Comparison of ENCODE assay signal across 18 cellular contexts in the genomic region with DNA sequence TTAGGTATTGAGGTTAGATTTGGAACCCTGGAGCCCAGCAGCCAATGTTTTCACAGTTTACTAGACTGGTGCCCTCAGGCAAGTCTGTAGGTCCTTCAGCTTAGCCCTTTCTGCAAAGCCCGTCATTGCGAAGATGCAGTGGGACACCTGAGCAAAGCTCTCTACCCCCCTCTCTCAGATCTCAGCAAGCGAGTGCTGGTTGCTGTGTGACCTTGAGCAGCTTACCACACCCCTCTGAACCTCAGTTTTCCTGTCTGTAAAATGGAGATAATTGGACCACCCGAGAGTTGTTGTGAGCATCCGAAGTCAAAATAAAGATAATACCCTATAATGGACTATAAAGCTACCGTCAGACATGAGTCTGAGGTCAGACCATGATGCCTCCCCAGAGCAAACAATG. TPM values are rescaled to one million over a fixed set of nuclear protein-coding genes. Genes with fewer than 3 reads are reported as not detected.
A peak's percentile ranks its signal among the peaks of the same experiment; 100 is the strongest.
DNase-seq lines count a peak whose midpoint lies in the region; ATAC-seq and TF ChIP-seq lines count a peak whose summit lies in the region.
"Had no signal": no experiment of that assay in that cellular context is flagged by ENCODE, and none has a peak within 500 bp of the region (broad histone marks: within the 10 kb centered on the region; RNA-seq: fewer than 3 reads in every experiment).

No MANE protein-coding gene starts in this region.

- no peak overlapping the region for H3K27ac Mint-ChIP-seq in activated naive CD4-positive, alpha-beta T cell treated with anti-CD3 and anti-CD28 coated beads, Interleukin-2, amount 10 ng/mL, durations not matched to agents 7 days and 5 days
- peak overlapping the region; percentile 58 for H3K27ac Mint-ChIP-seq in type B pancreatic cell
- no peak overlapping the region for H3K27ac Mint-ChIP-seq in activated CD8-positive, alpha-beta memory T cell treated with anti-CD3 and anti-CD28 coated beads, Interleukin-2, amount 10 ng/mL, durations not matched to agents 7 days and 5 days
- H3K27ac Mint-ChIP-seq: B cell; CD4-positive, alpha-beta T cell had no signal

- CTCF ChIA-PET in activated naive CD4-positive, alpha-beta T cell treated with anti-CD3 and anti-CD28 coated beads, Interleukin-2, amount 10 ng/mL, durations not matched to agents 7 days and 5 days (lab: Charles Lee): interaction anchor here (0.6 to 1.4 kb wide), 2 partner anchors 28 to 40 kb away, joined by 3 to 4 read pairs; no protein-coding TSS in a partner anchor
- CTCF ChIA-PET in activated CD8-positive, alpha-beta memory T cell treated with anti-CD3 and anti-CD28 coated beads, Interleukin-2, amount 10 ng/mL, durations not matched to agents 7 days and 5 days (lab: Charles Lee): interaction anchor here (1.1 to 1.2 kb wide), 2 partner anchors 28 to 296 kb away, joined by 3 to 4 read pairs; no protein-coding TSS in a partner anchor

- TF ChIP-seq POLR2A in right lobe of liver (IDR thresholded peaks at IDR 0.05): no peak

- intact Hi-C loops in right lobe of liver (cut with DNase I): no loop called here

- no peaks in the 10 kb centered on the region for H3K9me3 ChIP-seq in duodenal mucosa (ENCODE audit: control insufficient read depth in 1 of 2, low read length in 2 of 2)
- no peaks in the 10 kb centered on the region for H3K9me3 ChIP-seq in right lobe of liver
- H3K9me3 ChIP-seq in HAP-1: no peaks in the 10 kb centered on the region

- H3K4me3 ChIP-seq in duodenal mucosa (ENCODE audit: low read depth in 1 of 2, low read length in 2 of 2) (peak overlapping the region; percentile 70 to 75), right lobe of liver (peak overlapping the region; percentile 54 to 73 (median 58)), HAP-1 (no peak overlapping the region)
- H3K4me3 ChIP-seq: GM23248 had no signal

- H3K36me3 ChIP-seq in duodenal mucosa (ENCODE audit: control insufficient read depth in 1 of 2, insufficient read depth in 2 of 2, low read length in 2 of 2) (peaks cover 0 to 24% of the 10 kb centered on the region in 2 donors), right lobe of liver (peaks cover 0 to 29% (median 0%) of the 10 kb centered on the region in 4 donors), HAP-1 (replicated peaks) (no peaks in the 10 kb centered on the region)

- no peak overlapping the region for H3K4me3 Mint-ChIP-seq in activated naive CD4-positive, alpha-beta T cell treated with anti-CD3 and anti-CD28 coated beads, Interleukin-2, amount 10 ng/mL, durations not matched to agents 7 days and 5 days
- no peak overlapping the region for H3K4me3 Mint-ChIP-seq in type B pancreatic cell
- H3K4me3 Mint-ChIP-seq in activated CD8-positive, alpha-beta memory T cell treated with anti-CD3 and anti-CD28 coated beads, Interleukin-2, amount 10 ng/mL, durations not matched to agents 7 days and 5 days: no peak overlapping the region
- H3K4me3 Mint-ChIP-seq: B cell; CD4-positive, alpha-beta T cell had no signal

- TF ChIP-seq CTCF in right lobe of liver (IDR thresholded peaks at IDR 0.05): no peak
- TF ChIP-seq CTCF in type B pancreatic cell (conservative IDR thresholded peaks at IDR 0.05): no peak

- peak overlapping the region; percentile 45 to 61 for H3K9ac ChIP-seq in duodenal mucosa (ENCODE audit: low read depth in 1 of 2, low read length in 2 of 2)
- H3K9ac ChIP-seq: GM23248 had no signal

- no peaks in the 10 kb centered on the region for H3K4me1 Mint-ChIP-seq in activated naive CD4-positive, alpha-beta T cell treated with anti-CD3 and anti-CD28 coated beads, Interleukin-2, amount 10 ng/mL, durations not matched to agents 7 days and 5 days
- H3K4me1 Mint-ChIP-seq in type B pancreatic cell (ENCODE audit: unreplicated experiment): peaks cover 4% of the 10 kb centered on the region
- no peaks in the 10 kb centered on the region for H3K4me1 Mint-ChIP-seq in activated CD8-positive, alpha-beta memory T cell treated with anti-CD3 and anti-CD28 coated beads, Interleukin-2, amount 10 ng/mL, durations not matched to agents 7 days and 5 days
- H3K4me1 Mint-ChIP-seq: B cell had no signal

- peaks cover 3% of the 10 kb centered on the region for H3K27me3 Mint-ChIP-seq in activated naive CD4-positive, alpha-beta T cell treated with anti-CD3 and anti-CD28 coated beads, Interleukin-2, amount 10 ng/mL, durations not matched to agents 7 days and 5 days
- no peaks in the 10 kb centered on the region for H3K27me3 Mint-ChIP-seq in type B pancreatic cell
- no peaks in the 10 kb centered on the region for H3K27me3 Mint-ChIP-seq in activated CD8-positive, alpha-beta memory T cell treated with anti-CD3 and anti-CD28 coated beads, Interleukin-2, amount 10 ng/mL, durations not matched to agents 7 days and 5 days
- H3K27me3 Mint-ChIP-seq: B cell; CD4-positive, alpha-beta T cell had no signal

- in situ Hi-C loops in HAP-1 (cut with MboI; ENCODE audit: low sequenced_read_pairs): no loop called here

- no peak for ATAC-seq in right lobe of liver
- no peak for ATAC-seq in activated CD8-positive, alpha-beta memory T cell treated with anti-CD3 and anti-CD28 coated beads, Interleukin-2, amount 10 ng/mL, durations not matched to agents 7 days and 5 days

- peak; percentile 4 for DNase-seq in activated naive CD4-positive, alpha-beta T cell treated with anti-CD3 and anti-CD28 coated beads, Interleukin-2, amount 10 ng/mL, durations not matched to agents 7 days and 5 days
- no peak for DNase-seq in activated naive CD4-positive, alpha-beta T cell treated with Interleukin-2 at 50 U/mL for 16 hours
- no peak for DNase-seq in right lobe of liver
- no peak for DNase-seq in type B pancreatic cell (ENCODE audit: extremely low spot score, unreplicated experiment)
- DNase-seq in HAP-1 (ENCODE audit: low spot score in 2 of 2): no peak
- no peak for DNase-seq in activated CD8-positive, alpha-beta memory T cell treated with anti-CD3 and anti-CD28 coated beads, Interleukin-2, amount 10 ng/mL, durations not matched to agents 7 days and 5 days
- no peak for DNase-seq in epidermal melanocyte (ENCODE audit: insufficient read length, low spot score)
- DNase-seq: 8988T; C1 segment of cervical spinal cord; CD4-positive, alpha-beta T cell; DMS153; DMS79 treated with DMSO at 0.1 percent for 48 hours; EL; GM23248; H7 had no signal

- no peaks in the 10 kb centered on the region for H3K36me3 Mint-ChIP-seq in activated naive CD4-positive, alpha-beta T cell treated with anti-CD3 and anti-CD28 coated beads, Interleukin-2, amount 10 ng/mL, durations not matched to agents 7 days and 5 days
- H3K36me3 Mint-ChIP-seq in type B pancreatic cell: no peaks in the 10 kb centered on the region
- no peaks in the 10 kb centered on the region for H3K36me3 Mint-ChIP-seq in activated CD8-positive, alpha-beta memory T cell treated with anti-CD3 and anti-CD28 coated beads, Interleukin-2, amount 10 ng/mL, durations not matched to agents 7 days and 5 days

- 61% methylated on average over 6 of the region's 6 CpGs for WGBS in right lobe of liver (ENCODE audit: insufficient coverage, low coverage, low lambda C conversion rate, missing lambda C conversion rate)

- H3K27ac ChIP-seq in duodenal mucosa (ENCODE audit: low read depth, low read length) (no peak overlapping the region), right lobe of liver (peak overlapping the region in 2 of 3 donors; percentile 16 to 99)
- H3K27ac ChIP-seq: GM23248 had no signal

- no peaks in the 10 kb centered on the region for H3K9me3 Mint-ChIP-seq in activated naive CD4-positive, alpha-beta T cell treated with anti-CD3 and anti-CD28 coated beads, Interleukin-2, amount 10 ng/mL, durations not matched to agents 7 days and 5 days
- no peaks in the 10 kb centered on the region for H3K9me3 Mint-ChIP-seq in type B pancreatic cell
- H3K9me3 Mint-ChIP-seq in activated CD8-positive, alpha-beta memory T cell treated with anti-CD3 and anti-CD28 coated beads, Interleukin-2, amount 10 ng/mL, durations not matched to agents 7 days and 5 days (ENCODE audit: low read depth): no peaks in the 10 kb centered on the region
- H3K9me3 Mint-ChIP-seq: CD4-positive, alpha-beta T cell had no signal

- H3K4me1 ChIP-seq in duodenal mucosa (ENCODE audit: control insufficient read depth in 1 of 2, insufficient read depth in 2 of 2, low read length in 2 of 2) (peaks cover 35 to 53% of the 10 kb centered on the region in 2 donors), right lobe of liver (peaks cover 0 to 42% (median 9%) of the 10 kb centered on the region in 4 donors), HAP-1 (no peaks in the 10 kb centered on the region)

- H3K27me3 ChIP-seq in duodenal mucosa (ENCODE audit: control insufficient read depth in 1 of 2, insufficient read depth in 2 of 2, low read length in 2 of 2): no peaks in the 10 kb centered on the region
- no peaks in the 10 kb centered on the region for H3K27me3 ChIP-seq in right lobe of liver
- no peaks in the 10 kb centered on the region for H3K27me3 ChIP-seq in HAP-1 (ENCODE audit: low read depth)

RNA-seq across cellular contexts. Expression of gene NPC1L1, which starts 3.7 kb away (rescaled TPM):
- 10 to 100 TPM; 17.0 to 49.8 (median 21.1) TPM for total RNA-seq in right lobe of liver
- 8.8 and 11.0 TPM in 2 replicates for total RNA-seq in type B pancreatic cell (ENCODE audit: low replicate concordance)
- not detected for total RNA-seq in activated CD8-positive, alpha-beta memory T cell treated with anti-CD3 and anti-CD28 coated beads, Interleukin-2, amount 10 ng/mL, durations not matched to agents 7 days and 5 days
- total RNA-seq: B cell, GM23248, H7, HT1080 had no signal

RNA-seq across cellular contexts. Expression of gene DDX56, which starts 36.3 kb away (rescaled TPM):
- total RNA-seq in right lobe of liver (10 to 100 TPM; 31.8 to 42.2 (median 36.5) TPM), type B pancreatic cell (ENCODE audit: low replicate concordance) (86.5 and 100 TPM in 2 replicates)
- 100 to 1,000 TPM in 1 of 2 experiments, 10 to 100 TPM in 1; 97.4 to 102 TPM for total RNA-seq in activated CD8-positive, alpha-beta memory T cell treated with anti-CD3 and anti-CD28 coated beads, Interleukin-2, amount 10 ng/mL, durations not matched to agents 7 days and 5 days

RNA-seq across cellular contexts. Expression of gene TMED4, which starts 44.6 kb away (rescaled TPM):
- 10 to 100 TPM; 32.5 to 91.1 (median 41.7) TPM for total RNA-seq in right lobe of liver
- 92.8 and 97.1 TPM in 2 replicates for total RNA-seq in type B pancreatic cell (ENCODE audit: low replicate concordance)
- 10 to 100 TPM; 74.8 to 77.4 TPM for total RNA-seq in activated CD8-positive, alpha-beta memory T cell treated with anti-CD3 and anti-CD28 coated beads, Interleukin-2, amount 10 ng/mL, durations not matched to agents 7 days and 5 days

RNA-seq across cellular contexts. Expression of gene NUDCD3, which starts 47.0 kb away (rescaled TPM):
- 10 to 100 TPM; 24.4 to 47.1 (median 42.5) TPM for total RNA-seq in right lobe of liver
- 82.1 and 88.5 TPM in 2 replicates for total RNA-seq in type B pancreatic cell (ENCODE audit: low replicate concordance)
- 100 to 1,000 TPM in 1 of 2 experiments, 10 to 100 TPM in 1; 92.2 to 101 TPM for total RNA-seq in activated CD8-positive, alpha-beta memory T cell treated with anti-CD3 and anti-CD28 coated beads, Interleukin-2, amount 10 ng/mL, durations not matched to agents 7 days and 5 days
